21 cellular contexts compared by ENCODE assay signal in genomic region chr3:89527736-89528335, GRCh38.
DNase-seq lines count a peak whose midpoint lies in the region; ATAC-seq, FAIRE-seq and TF ChIP-seq lines count a peak whose summit lies in the region.
"Had no signal": no experiment of that assay in that cellular context is flagged by ENCODE, and none has a peak within 500 bp of the region (broad histone marks: within the 10 kb centered on the region; RNA-seq: fewer than 3 reads in every experiment).

No MANE protein-coding gene starts in this region.

- H3K4me1 ChIP-seq in H9 (ENCODE audit: insufficient read depth, low read length) (0 out of 2 replicates have a peak, but pooled peaks cover 3% of the 10 kb centered on the region), H1 (replicated peaks in 1 of 4; ENCODE audit: control insufficient read depth in 3 of 4, insufficient read depth in 4 of 4, low read length in 3 of 4) (peaks cover 0 to 9% (median 3%) of the 10 kb centered on the region in 4 experiments; a peak in 2 of 7 replicates), neuronal stem cell (ENCODE audit: control insufficient read depth in 2 of 2, insufficient read depth in 1 of 2, low read depth in 1 of 2, low read length in 2 of 2) (peaks cover 2 to 21% of the 10 kb centered on the region in 2 donors)

- H4K91ac ChIP-seq in H9 (ENCODE audit: insufficient read length, low read depth, low read length) (no peak overlapping the region), H1 (replicated peaks; ENCODE audit: insufficient read length, low read length) (no peak overlapping the region), neuronal stem cell (ENCODE audit: low read depth, low read length, poor library complexity) (no peak overlapping the region)

- H2BK5ac ChIP-seq in H9 (ENCODE audit: insufficient read length, low read length) (no peak overlapping the region), H1 (ENCODE audit: low read depth, low read length) (no peak overlapping the region), neuronal stem cell (ENCODE audit: low read length) (no peak overlapping the region)

- H3K9me3 ChIP-seq in H9 (ENCODE audit: control insufficient read depth, low read depth, low read length), result no peaks in the 10 kb centered on the region
- no peaks in the 10 kb centered on the region for H3K9me3 ChIP-seq in H1 (ENCODE audit: insufficient read depth in 2 of 2, low read depth in 1 of 2, low read length in 1 of 2)
- no peaks in the 10 kb centered on the region for H3K9me3 ChIP-seq in neuronal stem cell (replicated peaks in 1 of 2; ENCODE audit: control insufficient read depth in 2 of 2, insufficient read depth in 1 of 2, low read depth in 1 of 2, low read length in 2 of 2)
- H3K9me3 ChIP-seq: HAP-1 had no signal

- H2BK20ac ChIP-seq in H9 (ENCODE audit: low read depth, low read length, poor library complexity, severe bottlenecking) (no peak overlapping the region), H1 (ENCODE audit: low read length) (no peak overlapping the region)

- H3K79me2 ChIP-seq in H9 (ENCODE audit: insufficient read depth, low read length), result no peaks in the 10 kb centered on the region
- H3K79me2 ChIP-seq in H1 (ENCODE audit: control insufficient read depth in 1 of 2, insufficient read depth in 2 of 2, low read length in 2 of 2), result no peaks in the 10 kb centered on the region

- H2BK120ac ChIP-seq in H9 (ENCODE audit: low read depth, low read length, poor library complexity, severe bottlenecking) (no peak overlapping the region), H1 (replicated peaks; ENCODE audit: low read depth, low read length) (no peak overlapping the region), neuronal stem cell (ENCODE audit: low read depth, low read length) (no peak overlapping the region)

- H2BK12ac ChIP-seq in H9 (ENCODE audit: insufficient read length, low read depth, low read length), result no peak overlapping the region
- no peak overlapping the region for H2BK12ac ChIP-seq in H1 (ENCODE audit: low read depth, low read length)
- H2BK12ac ChIP-seq in neuronal stem cell (ENCODE audit: low read length), result no peak overlapping the region

- H3K56ac ChIP-seq in H9 (ENCODE audit: insufficient read length, low read depth, low read length) (no peak overlapping the region), H1 (replicated peaks; ENCODE audit: insufficient read length, low read depth, low read length) (no peak overlapping the region)

- H3K23me2 ChIP-seq in H9 (ENCODE audit: insufficient read length, low read depth, low read length, poor library complexity, severe bottlenecking) (no peaks in the 10 kb centered on the region), H1 (ENCODE audit: low read depth, low read length) (no peaks in the 10 kb centered on the region)

- CTCF ChIA-PET in H1 (lab: Charles Lee; ENCODE audit: partially characterized antibody), result interaction anchor here (1.4 to 1.6 kb wide), 2 partner anchors 34 to 249 kb away, joined by 3 read pairs; no protein-coding TSS in a partner anchor

- no peak overlapping the region for H3K4ac ChIP-seq in H9 (ENCODE audit: low read depth, low read length)
- no peak overlapping the region for H3K4ac ChIP-seq in H1 (replicated peaks; ENCODE audit: insufficient read length, low read depth, low read length)
- no peak overlapping the region for H3K4ac ChIP-seq in neuronal stem cell (ENCODE audit: low read length)

- H2AFZ ChIP-seq in H9 (ENCODE audit: low read length), result no peak overlapping the region
- no peak overlapping the region for H2AFZ ChIP-seq in H1 (ENCODE audit: low read length)
- H2AFZ ChIP-seq in neuronal stem cell (ENCODE audit: low read length), result peak overlapping the region; percentile 69
- H2AFZ ChIP-seq: PC-9 had no signal

- FAIRE-seq in H1 (lab: Jason Lieb, UNC), result no peak

- H3K27ac ChIP-seq in H9 (ENCODE audit: insufficient read length, low read depth, low read length), result no peak overlapping the region
- no peak overlapping the region for H3K27ac ChIP-seq in H1 (ENCODE audit: low read depth, low read length)
- H3K27ac ChIP-seq in neuronal stem cell (replicated peaks; ENCODE audit: low read length), result no peak overlapping the region
- H3K27ac ChIP-seq: PC-9, RWPE1 had no signal

- no peak overlapping the region for H4K5ac ChIP-seq in H9 (ENCODE audit: insufficient read length, low read depth, low read length)
- H4K5ac ChIP-seq in H1 (ENCODE audit: insufficient read length, low read depth, low read length), result no peak overlapping the region

- H3K27me3 ChIP-seq in H9 (ENCODE audit: insufficient read depth, low read length) (no peaks in the 10 kb centered on the region), H1 (replicated peaks in 1 of 4; ENCODE audit: control insufficient read depth in 3 of 4, extremely low read depth in 1 of 4, insufficient read depth in 3 of 4, low read length in 3 of 4) (no peaks in the 10 kb centered on the region), neuronal stem cell (ENCODE audit: control insufficient read depth in 3 of 3, insufficient read depth in 3 of 3, low read depth in 1 of 3, low read length in 3 of 3) (no peaks in the 10 kb centered on the region)

- no peak overlapping the region for H3K14ac ChIP-seq in H9 (ENCODE audit: insufficient read depth, low read length)
- no peak overlapping the region for H3K14ac ChIP-seq in H1 (ENCODE audit: insufficient read length)
- no peak overlapping the region for H3K14ac ChIP-seq in neuronal stem cell (ENCODE audit: low read length)

- H2AK5ac ChIP-seq in H9 (ENCODE audit: insufficient read length, low read length), result no peak overlapping the region
- no peak overlapping the region for H2AK5ac ChIP-seq in H1 (ENCODE audit: low read depth, low read length)
- no peak overlapping the region for H2AK5ac ChIP-seq in neuronal stem cell (ENCODE audit: low read depth, low read length)

- no peak for DNase-seq in H9
- DNase-seq in SK-MEL-5 (ENCODE audit: low read depth, low spot score), result peak; percentile 59
- DNase-seq in H1 (ENCODE audit: low read depth in 1 of 2, low spot score in 2 of 2), result no peak
- DNase-seq in neuronal stem cell (ENCODE audit: low spot score), result peak; percentile 61
- no peak for DNase-seq in immature natural killer cell
- no peak for DNase-seq in stimulated activated naive CD4-positive, alpha-beta T cell treated with Interleukin-2 at 50 U/mL for 16 hours (lab: John Stamatoyannopoulos, UW)
- DNase-seq in KBM-7, result no peak
- DNase-seq: ACHN, C1 segment of cervical spinal cord, DMS79 treated with DMSO at 0.1 percent for 48 hours, KG1, NCI-H1417, NCI-H187, NCI-H2227 treated with DMSO at 0.1 percent for 48 hours, NCI-H510A treated with DMSO at 0.1 percent for 48 hours, NCI-H774, PC-9, SIG-M5 had no signal

- TF ChIP-seq RAD21 in H1 (IDR thresholded peaks at IDR 0.05 in 1 of 2, conservative IDR thresholded peaks at IDR 0.05 in 1 of 2; ENCODE audit: low read depth in 2 of 2, low read length in 2 of 2), result peak; percentile 41 to 60

- H3K4me3 ChIP-seq in H1 (ENCODE audit: extremely low read depth in 1 of 4, insufficient read depth in 2 of 4, low read depth in 3 of 4, low read length in 4 of 4) (no peak overlapping the region), neuronal stem cell (ENCODE audit: low read length in 2 of 2) (no peak overlapping the region)
- H3K4me3 ChIP-seq: HAP-1, PC-9 had no signal

- WGBS in H9 (ENCODE audit: extremely low coverage, insufficient read length, low lambda C conversion rate), result no CpG with 5 or more reads among the region's 1 CpG
- WGBS in H1 (ENCODE audit: extremely low coverage in 1 of 2, insufficient coverage in 1 of 2, insufficient read length in 1 of 2, insufficient replicate concordance in 2 of 2, low coverage in 1 of 2, low lambda C conversion rate in 2 of 2, missing lambda C conversion rate in 1 of 2), 2 experiments, result 61% methylated on average over 1 of the region's 1 CpG; no CpG with 5 or more reads in 1 of the 2 experiments
- WGBS in neuronal stem cell (ENCODE audit: extremely low coverage in 2 of 2, insufficient read length in 2 of 2, insufficient replicate concordance in 1 of 2), 2 donors, result no CpG with 5 or more reads among the region's 1 CpG

- H3K79me1 ChIP-seq in H9 (ENCODE audit: insufficient read depth, low read depth, low read length, poor library complexity, severe bottlenecking) (no peaks in the 10 kb centered on the region), H1 (ENCODE audit: low read depth, low read length) (no peaks in the 10 kb centered on the region), neuronal stem cell (ENCODE audit: low read depth, low read length) (no peaks in the 10 kb centered on the region)

- TF ChIP-seq CTCF in H9 (conservative IDR thresholded peaks at IDR 0.05), result peak; percentile 39; the same call in 2 of the 3 replicates
- TF ChIP-seq CTCF in H1 (IDR thresholded peaks at IDR 0.05; ENCODE audit: control extremely low read depth in 1 of 3, insufficient read depth in 1 of 3, low read depth in 1 of 3, low read length in 3 of 3), result no peak; a peak in 1 of 4 replicates

- no peak for TF ChIP-seq EP300 in H1 (IDR thresholded peaks at IDR 0.05; ENCODE audit: borderline replicate concordance in 1 of 2, low read depth in 2 of 2, low read length in 2 of 2)

- H3K9me3 Mint-ChIP-seq in H9 (no peaks in the 10 kb centered on the region), immature natural killer cell (peaks cover 4 to 54% (median 34%) of the 10 kb centered on the region in 6 donors)

- ATAC-seq in HG02973 (IDR thresholded peaks at IDR 0.05; ENCODE audit: unreplicated experiment), result no peak

- POLR2A ChIA-PET in H1 (lab: Charles Lee; ENCODE audit: partially characterized antibody), result no interaction called here

- H3K36me3 Mint-ChIP-seq in H9 (ENCODE audit: insufficient read depth in 1 of 3, low read depth in 3 of 3) (no peaks in the 10 kb centered on the region), immature natural killer cell (no peaks in the 10 kb centered on the region)

- H3K27me3 Mint-ChIP-seq in H9 (ENCODE audit: low read depth) (no peaks in the 10 kb centered on the region), immature natural killer cell (ENCODE audit: low read depth in 3 of 3) (peaks cover 0 to 3% (median 0%) of the 10 kb centered on the region in 3 donors)

- H3K27ac Mint-ChIP-seq in H9 (no peak overlapping the region; a peak in 1 of 7 replicates), immature natural killer cell (no peak overlapping the region)

- H3K36me3 ChIP-seq in H1 (ENCODE audit: control insufficient read depth in 2 of 4, insufficient read depth in 4 of 4, low read length in 3 of 4), result no peaks in the 10 kb centered on the region
- no peaks in the 10 kb centered on the region for H3K36me3 ChIP-seq in neuronal stem cell (replicated peaks in 1 of 2; ENCODE audit: control insufficient read depth in 2 of 2, insufficient read depth in 2 of 2, low read length in 2 of 2)
- H3K36me3 ChIP-seq: HAP-1 had no signal

- H3K4me2 ChIP-seq in H9 (ENCODE audit: insufficient read depth, insufficient read length, low read length), result no peak overlapping the region
- H3K4me2 ChIP-seq in H1 (ENCODE audit: insufficient read depth in 1 of 2, low read depth in 2 of 2, low read length in 2 of 2), result no peak overlapping the region
- no peak overlapping the region for H3K4me2 ChIP-seq in neuronal stem cell (ENCODE audit: insufficient read depth, low read length, poor library complexity, severe bottlenecking)
- H3K4me2 ChIP-seq: PC-9 had no signal

- H2BK15ac ChIP-seq in H9 (ENCODE audit: low read depth, low read length), result no peak overlapping the region
- H2BK15ac ChIP-seq in H1 (ENCODE audit: low read length), result no peak overlapping the region
- no peak overlapping the region for H2BK15ac ChIP-seq in neuronal stem cell (ENCODE audit: low read length)

- TF ChIP-seq POLR2A in H1 (IDR thresholded peaks at IDR 0.05; ENCODE audit: control extremely low read depth in 1 of 2, low read depth in 2 of 2, low read length in 2 of 2), result no peak

- H3K4me1 Mint-ChIP-seq in H9, result peaks cover 33 to 37% of the 10 kb centered on the region in 2 experiments
- H3K4me1 Mint-ChIP-seq in immature natural killer cell, result no peaks in the 10 kb centered on the region

- no peak overlapping the region for H3T11ph ChIP-seq in H9 (ENCODE audit: low read length)

- H3K23ac ChIP-seq in H9 (ENCODE audit: insufficient read length, low read depth, low read length) (no peak overlapping the region), H1 (ENCODE audit: insufficient read length) (no peak overlapping the region), neuronal stem cell (ENCODE audit: low read depth, low read length, poor library complexity) (no peak overlapping the region)

- H3K4me3 Mint-ChIP-seq in H9, result no peak overlapping the region
- no peak overlapping the region for H3K4me3 Mint-ChIP-seq in immature natural killer cell

- H4K8ac ChIP-seq in H9 (replicated peaks; ENCODE audit: insufficient read length, low read depth, low read length), result no peak overlapping the region
- H4K8ac ChIP-seq in H1 (ENCODE audit: extremely low read depth, insufficient read depth, low read length), result no peak overlapping the region
- H4K8ac ChIP-seq in neuronal stem cell (ENCODE audit: low read depth, low read length), result no peak overlapping the region

- in situ Hi-C loops in SK-MEL-5 (cut with HindIII; ENCODE audit: low pct_unique_long_range_greater_than_20kb, low sequenced_read_pairs), result no loop called here
- in situ Hi-C loops in KBM-7 (cut with MboI; ENCODE audit: low pct_unique_long_range_greater_than_20kb, low sequenced_read_pairs), result no loop called here

- H4K20me1 ChIP-seq in H9 (ENCODE audit: control insufficient read depth, insufficient read depth, insufficient read length) (no peaks in the 10 kb centered on the region), H1 (replicated peaks in 1 of 2; ENCODE audit: control insufficient read depth in 1 of 2, insufficient read depth in 2 of 2, low read length in 2 of 2) (no peaks in the 10 kb centered on the region)

- H3K9ac ChIP-seq in H9 (ENCODE audit: extremely low read depth, insufficient read length, low read length) (no peak overlapping the region), H1 (replicated peaks in 1 of 4; ENCODE audit: extremely low read depth in 1 of 4, low read depth in 3 of 4, low read length in 3 of 4) (no peak overlapping the region), neuronal stem cell (ENCODE audit: low read depth, low read length, poor library complexity) (no peak overlapping the region)

- no peak overlapping the region for H3K18ac ChIP-seq in H9 (ENCODE audit: insufficient read length, low read depth, low read length)
- H3K18ac ChIP-seq in H1 (ENCODE audit: extremely low read depth, low read length), result no peak overlapping the region
- no peak overlapping the region for H3K18ac ChIP-seq in neuronal stem cell (ENCODE audit: low read length)

Comparison
In these comparisons a context has a peak if more than half of its experiments do, and no peak if none do; other contexts are left out.
1. DNase-seq: peak in SK-MEL-5 (single experiment) and neuronal stem cell (single experiment); none in H9 (single experiment), H1 (0 of 2), immature natural killer cell (0 of 3), stimulated activated naive CD4-positive, alpha-beta T cell treated with Interleukin-2 at 50 U/mL for 16 hours (single experiment) and KBM-7 (single experiment).